ENCODE assay signal across 24 cellular contexts in the genomic region with DNA sequence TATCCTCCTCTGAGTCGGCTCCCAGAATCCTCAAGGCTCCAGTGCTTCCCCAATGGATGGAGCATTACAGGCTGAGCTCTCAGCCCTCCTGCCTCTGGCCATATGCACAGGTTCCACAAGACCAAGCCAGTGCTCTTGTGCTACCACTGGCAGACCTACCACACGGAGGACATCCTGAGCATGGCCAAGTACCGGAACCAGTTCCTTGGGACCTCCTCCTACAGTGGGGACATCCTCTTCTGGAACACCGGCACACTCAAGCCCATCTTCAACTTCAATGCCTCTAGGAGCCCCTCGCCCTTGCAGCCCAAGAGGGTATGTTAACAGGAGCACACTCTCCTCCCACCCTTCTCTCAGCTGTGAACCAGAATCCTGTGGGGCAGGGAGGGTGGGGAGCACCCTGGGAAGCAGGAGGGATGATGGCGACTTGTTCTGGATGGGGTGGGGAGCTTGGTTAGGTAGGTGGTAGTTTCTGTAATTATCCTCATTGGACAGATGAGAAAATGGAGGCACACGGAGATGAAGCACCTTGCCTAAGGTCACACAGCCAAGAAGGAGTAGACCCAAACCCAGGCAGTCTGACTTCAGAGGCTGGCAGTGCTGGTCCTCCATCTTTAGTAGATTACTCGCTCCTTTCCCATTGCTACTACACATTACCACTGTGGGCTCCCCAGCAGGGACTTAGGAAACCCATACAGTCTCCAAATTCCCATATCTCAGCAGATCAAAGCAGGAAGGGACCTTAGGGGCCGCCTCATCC. TPM values are rescaled to one million over a fixed set of nuclear protein-coding genes. Genes with fewer than 3 reads are reported as not detected.
"Had no signal": no experiment of that assay in that cellular context is flagged by ENCODE, and none has a peak within 500 bp of the region (broad histone marks: within the 10 kb centered on the region; RNA-seq: fewer than 3 reads in every experiment).

No MANE protein-coding gene starts in this region.

- H3K4me1 ChIP-seq: adrenal gland, ascending aorta, esophagus squamous epithelium, gastroesophageal sphincter, psoas muscle, transverse colon had no signal

- H3K36me3 ChIP-seq: adrenal gland, ascending aorta, brain microvascular endothelial cell, esophagus squamous epithelium, gastroesophageal sphincter, transverse colon had no signal

- H3K27me3 ChIP-seq: ascending aorta, brain microvascular endothelial cell, gastroesophageal sphincter, transverse colon had no signal

- H3K27ac ChIP-seq: adrenal gland, ascending aorta, brain microvascular endothelial cell, esophagus squamous epithelium, gastroesophageal sphincter, psoas muscle, skin epidermis, transverse colon, VCaP had no signal

- H3K4me3 ChIP-seq: adrenal gland, ascending aorta, esophagus squamous epithelium, gastroesophageal sphincter, psoas muscle, skin epidermis, transverse colon had no signal

- ATAC-seq: activated CD4-positive, CD25-positive, alpha-beta regulatory T cell treated with anti-CD3 and anti-CD28 coated beads, Interleukin-2, amount 50 U/mL, for 24 hours; gastroesophageal sphincter; left cardiac atrium; psoas muscle; right cardiac atrium; stimulated activated effector memory CD8-positive, alpha-beta T cell treated with anti-CD3 and anti-CD28 coated beads, Interleukin-12 subunit alpha, Interleukin-12 subunit beta, amount 100 ng/mL, for 72 hours; stimulated activated naive CD8-positive, alpha-beta T cell treated with anti-CD3 and anti-CD28 coated beads, Interleukin-15, amount 100 ng/mL, for 72 hours; T-cell had no signal

- DNase-seq: activated CD4-positive, alpha-beta memory T cell treated with anti-CD3 and anti-CD28 coated beads, Interleukin-2, amount 10 ng/mL, durations not matched to agents 7 days and 5 days; activated CD4-positive, alpha-beta T cell treated with anti-CD3 and anti-CD28 coated beads, Interleukin-2, amount 10 ng/mL, durations not matched to agents 24 days and 14 days; activated naive CD4-positive, alpha-beta T cell; activated T-cell treated with anti-CD3 and anti-CD28 coated beads, Interleukin-2, amount 50 U/mL, for 24 hours; adrenal gland; brain microvascular endothelial cell; central memory CD4-positive, alpha-beta T cell; esophagus squamous epithelium; hypothalamus; left cardiac atrium; naive B cell; right cardiac atrium; stimulated activated CD4-positive, alpha-beta T cell treated with anti-CD3 and anti-CD28 coated beads, Interleukin-1b, Interleukin-23, amount 100 ng/mL, for 48 hours; stimulated activated naive CD8-positive, alpha-beta T cell treated with anti-CD3 and anti-CD28 coated beads, Interleukin-15, amount 100 ng/mL, for 72 hours; T-cell; transverse colon had no signal

RNA-seq across cellular contexts. Expression of gene EFCAB8, which starts 58.6 kb away (rescaled TPM):
- total RNA-seq: ascending aorta, temporal lobe had no signal
